In the genomic region with DNA sequence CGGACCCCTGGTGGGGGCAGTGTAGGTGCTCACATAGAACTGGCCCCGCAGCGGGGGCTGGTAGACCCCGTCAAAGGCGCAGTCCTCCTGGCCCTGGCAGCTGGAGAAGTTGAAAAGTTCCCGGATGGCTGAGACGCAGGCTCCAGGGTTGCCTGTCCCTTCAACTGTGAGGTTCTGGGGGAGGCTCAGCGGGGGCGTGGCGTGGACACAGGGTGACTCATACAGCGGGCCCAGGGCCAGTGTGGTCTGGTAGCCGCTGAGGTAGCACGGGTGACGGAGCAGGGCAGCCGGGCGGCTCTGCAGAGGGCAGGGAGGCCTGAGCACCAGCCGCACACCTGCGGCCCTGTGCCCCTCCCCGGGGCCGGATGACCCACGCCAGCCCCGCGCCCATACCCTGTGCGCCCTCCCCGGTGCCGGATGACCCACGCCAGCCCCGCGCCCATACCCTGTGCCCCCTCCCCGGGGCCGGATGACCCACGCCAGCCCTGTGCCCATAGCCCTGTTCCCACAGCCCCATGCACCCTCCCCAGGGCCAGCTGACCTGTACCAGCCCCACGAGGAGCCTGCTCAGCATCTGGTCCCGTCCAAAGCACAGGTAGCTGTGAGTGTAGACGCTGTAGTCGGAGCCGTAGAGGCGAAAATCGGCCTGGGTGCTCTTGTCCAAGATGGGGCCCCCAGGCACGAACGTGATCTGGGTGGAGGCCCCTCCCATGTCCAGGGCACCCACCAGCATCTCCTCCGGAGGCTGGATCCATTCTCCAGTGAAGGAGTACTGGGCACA, we compare ENCODE assay signal across 8 cellular contexts. TPM values are rescaled to one million over a fixed set of nuclear protein-coding genes. Genes with fewer than 3 reads are reported as not detected.
DNase-seq lines count a peak whose midpoint lies in the region; ATAC-seq, FAIRE-seq and TF ChIP-seq lines count a peak whose summit lies in the region.

No MANE protein-coding gene starts in this region.

- intact Hi-C loops in adrenal gland (cut with DNase I), result no loop called here
- intact Hi-C loops in transverse colon (cut with DNase I; ENCODE audit: low total_unique reads), result no loop called here

- FAIRE-seq in HTR-8/SVneo (lab: Jason Lieb, UNC), result peak; percentile 64

- TF ChIP-seq POLR2A in adrenal gland (IDR thresholded peaks at IDR 0.05) (peak in 1 of 2 donors; percentile 36), transverse colon (IDR thresholded peaks at IDR 0.05) (no peak)

- H3K36me3 ChIP-seq in adrenal gland (replicated peaks in 1 of 2) (no peaks in the 10 kb centered on the region), transverse colon (no peaks in the 10 kb centered on the region)

- H3K9me3 ChIP-seq in adrenal gland (replicated peaks in 1 of 3), result no peaks in the 10 kb centered on the region
- no peaks in the 10 kb centered on the region for H3K9me3 ChIP-seq in transverse colon

- ATAC-seq in HG02759 (IDR thresholded peaks at IDR 0.05; ENCODE audit: unreplicated experiment) (no peak), GM18873 (IDR thresholded peaks at IDR 0.05; ENCODE audit: low FRiP score, unreplicated experiment) (no peak), GM21723 (IDR thresholded peaks at IDR 0.05; ENCODE audit: unreplicated experiment) (no peak)

- H3K27ac ChIP-seq in adrenal gland, result no peak overlapping the region
- H3K27ac ChIP-seq in transverse colon, result peak overlapping the region; percentile 8 to 71 (median 44)

- TF ChIP-seq EP300 in transverse colon (IDR thresholded peaks at IDR 0.05; ENCODE audit: low read depth), result no peak

- 39 to 68% (median 57%) methylated on average over 10 to 42 of the region's 42 CpGs for WGBS in adrenal gland, 4 donors
- WGBS in transverse colon (ENCODE audit: low coverage in 1 of 2), 2 donors, result 44% methylated on average over 28 of the region's 42 CpGs; no CpG with 5 or more reads in 1 of the 2 donors

- H3K27me3 ChIP-seq in adrenal gland, result no peaks in the 10 kb centered on the region
- H3K27me3 ChIP-seq in transverse colon, result peaks cover 7% of the 10 kb centered on the region

- TF ChIP-seq CTCF in adrenal gland (IDR thresholded peaks at IDR 0.05) (no peak), transverse colon (IDR thresholded peaks at IDR 0.05) (no peak)

- peak; percentile 84 for DNase-seq in HTR-8/SVneo (ENCODE audit: insufficient read length, low spot score)
- DNase-seq in adrenal gland, result peak; percentile 81 to 96 (median 93)
- DNase-seq in kidney glomerular epithelial cell (lab: John Stamatoyannopoulos, UW), result peak; percentile 94
- peak; percentile 86 for DNase-seq in transverse colon
- no peak for DNase-seq in amniotic stem cell (lab: John Stamatoyannopoulos, UW)

- H3K4me3 ChIP-seq in adrenal gland (no peak overlapping the region), transverse colon (peak overlapping the region in 2 of 4 donors; percentile 6 to 17)

- H3K4me1 ChIP-seq in adrenal gland (replicated peaks in 1 of 2) (peaks cover 0 to 9% of the 10 kb centered on the region in 2 donors), transverse colon (peaks cover 12 to 29% (median 28%) of the 10 kb centered on the region in 4 donors)

- in situ Hi-C loops in transverse colon (cut with MboI; ENCODE audit: low pct_ligation_motif_present in 1 of 4, low pct_unique_long_range_greater_than_20kb in 1 of 4, low sequenced_read_pairs in 3 of 4), result no loop called here

RNA-seq across cellular contexts. Expression of a gene that starts 5.0 kb away (rescaled TPM):
- total RNA-seq in adrenal gland, result under 1 TPM in 3 of 8 donors, not detected in 5; 0.14 to 0.20 (median 0.19) TPM
- polyA plus RNA-seq in adrenal gland, result under 1 TPM in 2 of 3 donors, not detected in 1; 0.16 to 0.17 TPM
- total RNA-seq in transverse colon, result 100 to 1,000 TPM in 1 of 4 donors, 10 to 100 TPM in 3; 20.7 to 109 (median 63.8) TPM

RNA-seq across cellular contexts. Expression of a gene that starts 13.0 kb away (rescaled TPM):
- total RNA-seq in adrenal gland (10 to 100 TPM in 2 of 8 donors, 1 to 10 TPM in 6; 4.4 to 12.6 (median 9.3) TPM), transverse colon (10 to 100 TPM; 19.7 to 53.9 (median 40.8) TPM)
- 10 to 100 TPM in 2 of 3 donors, not detected in 1; 23.5 to 50.7 TPM for polyA plus RNA-seq in adrenal gland

RNA-seq across cellular contexts. Expression of a gene that starts 13.2 kb away (rescaled TPM):
- 10 to 100 TPM in 7 of 8 donors, 1 to 10 TPM in 1; 8.5 to 38.6 (median 23.9) TPM for total RNA-seq in adrenal gland
- 100 to 1,000 TPM in 1 of 3 donors, 10 to 100 TPM in 1, 1 to 10 TPM in 1; 1.2 to 111 (median 41.0) TPM for polyA plus RNA-seq in adrenal gland
- total RNA-seq in transverse colon, result 100 to 1,000 TPM in 1 of 4 donors, 10 to 100 TPM in 3; 47.6 to 228 (median 74.2) TPM

RNA-seq across cellular contexts. Expression of a gene that starts 23.0 kb away (rescaled TPM):
- 10 to 100 TPM; 16.2 to 47.6 (median 25.6) TPM for total RNA-seq in adrenal gland
- 100 to 1,000 TPM in 1 of 3 donors, 10 to 100 TPM in 2; 23.1 to 118 (median 39.7) TPM for polyA plus RNA-seq in adrenal gland
- total RNA-seq in transverse colon, result 100 to 1,000 TPM in 1 of 4 donors, 10 to 100 TPM in 3; 44.6 to 130 (median 55.2) TPM

Comparison
In these comparisons a context has a peak if more than half of its experiments do, and no peak if none do; other contexts are left out.
1. H3K27ac ChIP-seq: peak in transverse colon (4 of 4); none in adrenal gland (0 of 5).
2. RNA of a gene that starts 5.0 kb away (total RNA-seq): 20.7 to 109 TPM in transverse colon; 0.14 to 0.20 TPM in adrenal gland; every median in the first group is over 10 times any median in the second.